8 cellular contexts compared by ENCODE assay signal in genomic region chr19:49679832-49680472, GRCh38. TPM values are rescaled to one million over a fixed set of nuclear protein-coding genes. Genes with fewer than 3 reads are reported as not detected.
DNase-seq lines count a peak whose midpoint lies in the region; ATAC-seq, FAIRE-seq and TF ChIP-seq lines count a peak whose summit lies in the region.

No MANE protein-coding gene starts in this region.

- peak overlapping the region; percentile 20 for H3K4me3 ChIP-seq in astrocyte (ENCODE audit: insufficient read depth, low read depth, low read length)
- H3K4me3 ChIP-seq in muscle layer of colon (ENCODE audit: low read depth in 1 of 2, low read length in 2 of 2), result peak overlapping the region in 1 of 2 donors; percentile 47
- peak overlapping the region; percentile 27 to 31 for H3K4me3 ChIP-seq in vagina

- peaks cover 47% of the 10 kb centered on the region for H3K36me3 Mint-ChIP-seq in stimulated activated naive CD8-positive, alpha-beta T cell treated with anti-CD3 and anti-CD28 coated beads, Interleukin-15, Interleukin-2, amounts not matched to agents 100 ng/mL and 50 ng/mL, for 24 hours (ENCODE audit: low read depth)
- H3K36me3 Mint-ChIP-seq in astrocyte (ENCODE audit: low read depth, unreplicated experiment), result peaks cover 9% of the 10 kb centered on the region

- H3K9me3 ChIP-seq in astrocyte (ENCODE audit: insufficient read depth, low read depth, low read length), result no peaks in the 10 kb centered on the region
- no peaks in the 10 kb centered on the region for H3K9me3 ChIP-seq in muscle layer of colon (ENCODE audit: low read length)
- no peaks in the 10 kb centered on the region for H3K9me3 ChIP-seq in vagina

- DNase-seq in stimulated activated naive CD8-positive, alpha-beta T cell treated with anti-CD3 and anti-CD28 coated beads, Interleukin-15, Interleukin-2, amounts not matched to agents 100 U/mL and 50 U/mL, for 24 hours, result no peak
- DNase-seq in astrocyte (ENCODE audit: low read depth) (no peak), vagina (ENCODE audit: extremely low spot score in 2 of 2) (no peak), NCI-H1930 (lab: John Stamatoyannopoulos, UW) (no peak)

- H3K27ac Mint-ChIP-seq in stimulated activated naive CD8-positive, alpha-beta T cell treated with anti-CD3 and anti-CD28 coated beads, Interleukin-15, Interleukin-2, amounts not matched to agents 100 ng/mL and 50 ng/mL, for 24 hours, result peak overlapping the region; percentile 84
- H3K27ac Mint-ChIP-seq in astrocyte (ENCODE audit: unreplicated experiment), result peak overlapping the region; percentile 86

- H3K27ac ChIP-seq in astrocyte (ENCODE audit: low read depth, low read length), result peak overlapping the region; percentile 44
- peak overlapping the region; percentile 53 for H3K27ac ChIP-seq in muscle layer of colon (ENCODE audit: low read depth, low read length)
- H3K27ac ChIP-seq in vagina, result peak overlapping the region; percentile 95

- peaks cover 57% of the 10 kb centered on the region for H3K79me2 ChIP-seq in astrocyte (ENCODE audit: insufficient read depth, low read length)

- no peaks in the 10 kb centered on the region for H3K27me3 ChIP-seq in astrocyte (ENCODE audit: insufficient read depth, low read length)
- H3K27me3 ChIP-seq in muscle layer of colon (ENCODE audit: control insufficient read depth in 1 of 2, insufficient read depth in 2 of 2, low read length in 2 of 2), result no peaks in the 10 kb centered on the region
- no peaks in the 10 kb centered on the region for H3K27me3 ChIP-seq in vagina

- H3K36me3 ChIP-seq in astrocyte (ENCODE audit: insufficient read depth, low read length) (peaks cover 10% of the 10 kb centered on the region), muscle layer of colon (ENCODE audit: insufficient read depth, low read length) (peaks cover 33% of the 10 kb centered on the region), vagina (peaks cover 0 to 38% of the 10 kb centered on the region in 2 donors)

- peaks cover 65% of the 10 kb centered on the region for H4K20me1 ChIP-seq in astrocyte (ENCODE audit: insufficient read depth, low read length)

- ATAC-seq in stimulated activated naive CD8-positive, alpha-beta T cell treated with anti-CD3 and anti-CD28 coated beads, Interleukin-15, Interleukin-2, amounts not matched to agents 100 U/mL and 50 U/mL, for 24 hours, result no peak
- ATAC-seq in GM18520 (IDR thresholded peaks at IDR 0.05; ENCODE audit: unreplicated experiment) (no peak), GM21390 (IDR thresholded peaks at IDR 0.05; ENCODE audit: unreplicated experiment) (no peak)

- peak overlapping the region; percentile 93 for H3K4me2 ChIP-seq in astrocyte (ENCODE audit: low read length)

- no peak for FAIRE-seq in astrocyte (lab: Jason Lieb, UNC)

- H2AFZ ChIP-seq in astrocyte (ENCODE audit: low read depth, low read length), result no peak overlapping the region

- TF ChIP-seq CTCF in astrocyte (IDR thresholded peaks at IDR 0.05; ENCODE audit: insufficient read depth, low read depth, low read length) (no peak), vagina (IDR thresholded peaks at IDR 0.05) (no peak)

- intact Hi-C loops in vagina (cut with DNase I), result no loop called here

- H3K9ac ChIP-seq in astrocyte (ENCODE audit: low read length) (peak overlapping the region; percentile 61), muscle layer of colon (ENCODE audit: low read length) (peak overlapping the region; percentile 20)

- no peaks in the 10 kb centered on the region for H3K27me3 Mint-ChIP-seq in stimulated activated naive CD8-positive, alpha-beta T cell treated with anti-CD3 and anti-CD28 coated beads, Interleukin-15, Interleukin-2, amounts not matched to agents 100 ng/mL and 50 ng/mL, for 24 hours
- H3K27me3 Mint-ChIP-seq in astrocyte (ENCODE audit: low read depth, unreplicated experiment), result no peaks in the 10 kb centered on the region

- H3K4me3 Mint-ChIP-seq in stimulated activated naive CD8-positive, alpha-beta T cell treated with anti-CD3 and anti-CD28 coated beads, Interleukin-15, Interleukin-2, amounts not matched to agents 100 ng/mL and 50 ng/mL, for 24 hours, result peak overlapping the region; percentile 98
- peak overlapping the region; percentile 75 for H3K4me3 Mint-ChIP-seq in astrocyte (ENCODE audit: unreplicated experiment)

- no peak for TF ChIP-seq POLR2A in vagina (IDR thresholded peaks at IDR 0.05)

- H3K4me1 Mint-ChIP-seq in stimulated activated naive CD8-positive, alpha-beta T cell treated with anti-CD3 and anti-CD28 coated beads, Interleukin-15, Interleukin-2, amounts not matched to agents 100 ng/mL and 50 ng/mL, for 24 hours (ENCODE audit: low read depth), result peaks cover 44% of the 10 kb centered on the region
- H3K4me1 Mint-ChIP-seq in astrocyte (ENCODE audit: low read depth, unreplicated experiment), result peaks cover 6% of the 10 kb centered on the region

- no peaks in the 10 kb centered on the region for H3K9me3 Mint-ChIP-seq in stimulated activated naive CD8-positive, alpha-beta T cell treated with anti-CD3 and anti-CD28 coated beads, Interleukin-15, Interleukin-2, amounts not matched to agents 100 ng/mL and 50 ng/mL, for 24 hours
- H3K9me3 Mint-ChIP-seq in astrocyte (ENCODE audit: unreplicated experiment), result no peaks in the 10 kb centered on the region

- H3K4me1 ChIP-seq in astrocyte (ENCODE audit: insufficient read depth, low read length) (peaks cover 18% of the 10 kb centered on the region), muscle layer of colon (ENCODE audit: insufficient read depth, low read length) (peaks cover 33% of the 10 kb centered on the region), vagina (peaks cover 52% of the 10 kb centered on the region)

RNA-seq across cellular contexts. Expression of gene PRMT1, which starts 2.9 kb away (rescaled TPM):
- 215 and 235 TPM in 2 replicates for total RNA-seq in astrocyte
- total RNA-seq in vagina, result 156 TPM

RNA-seq across cellular contexts. Expression of gene ADM5, which starts 9.4 kb away (rescaled TPM):
- total RNA-seq in astrocyte (0.65 and 1.6 TPM in 2 replicates), vagina (2.7 TPM)

RNA-seq across cellular contexts. Expression of gene CPT1C, which starts 11.0 kb away (rescaled TPM):
- total RNA-seq in astrocyte (33.3 and 33.6 TPM in 2 replicates), vagina (12.3 TPM)

RNA-seq across cellular contexts. Expression of gene BCL2L12, which starts 14.2 kb away (rescaled TPM):
- total RNA-seq in astrocyte (26.6 and 31.5 TPM in 2 replicates), vagina (14.7 TPM)

RNA-seq across cellular contexts. Expression of gene IRF3, which starts 14.3 kb away (rescaled TPM):
- total RNA-seq in astrocyte (63.0 and 68.1 TPM in 2 replicates), vagina (59.4 TPM)

Comparison
In these comparisons a context has a peak if more than half of its experiments do, and no peak if none do; other contexts are left out.
1. H3K27ac ChIP-seq: peak in every context shown above with its lines; median percentile 95 in vagina; 53 in muscle layer of colon; 44 in astrocyte.